Comparison of ENCODE assay signal across 23 cellular contexts in the genomic region with DNA sequence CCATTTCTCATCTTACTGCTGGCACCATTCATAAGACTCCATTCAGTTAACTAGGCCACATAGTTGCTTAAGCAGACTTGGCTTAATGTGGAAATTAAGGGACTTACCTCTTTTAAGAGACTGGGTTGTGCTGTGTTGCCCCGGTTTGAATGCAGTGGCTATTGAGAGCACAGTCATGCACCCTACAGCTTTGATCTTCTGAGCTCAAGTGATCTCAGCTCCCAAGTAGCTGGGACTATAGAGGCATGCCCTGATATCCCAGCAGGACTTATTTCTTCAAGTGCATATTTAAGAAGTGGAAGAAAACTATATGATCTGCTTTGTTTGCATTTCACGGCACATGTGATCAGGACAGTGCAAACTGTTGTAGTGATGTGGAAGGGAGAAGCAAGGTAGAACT.
DNase-seq lines count a peak whose midpoint lies in the region; ATAC-seq, FAIRE-seq and TF ChIP-seq lines count a peak whose summit lies in the region.
"Had no signal": no experiment of that assay in that cellular context is flagged by ENCODE, and none has a peak within 500 bp of the region (broad histone marks: within the 10 kb centered on the region; RNA-seq: fewer than 3 reads in every experiment).

No MANE protein-coding gene starts in this region.

- H2AFZ ChIP-seq in IMR-90 (replicated peaks; ENCODE audit: low read length, poor library complexity): no peak overlapping the region
- no peak overlapping the region for H2AFZ ChIP-seq in endothelial cell of umbilical vein (ENCODE audit: low read depth, low read length)
- H2AFZ ChIP-seq: GM23338 had no signal

- H2AK5ac ChIP-seq in IMR-90 (ENCODE audit: low read depth, low read length): peak overlapping the region; percentile 15; the same call in 1 of the 2 replicates

- no peak for TF ChIP-seq RAD21 in IMR-90 (IDR thresholded peaks at IDR 0.05; ENCODE audit: low read length)

- TF ChIP-seq CTCF in CD14-positive monocyte (IDR thresholded peaks at IDR 0.05) (no peak), IMR-90 (conservative IDR thresholded peaks at IDR 0.05; ENCODE audit: low read depth, low read length) (no peak), endothelial cell of umbilical vein (IDR thresholded peaks at IDR 0.05; ENCODE audit: extremely low read depth in 1 of 2, insufficient read depth in 1 of 2, low read depth in 1 of 2, low read length in 2 of 2) (no peak), mesothelial cell of epicardium (IDR thresholded peaks at IDR 0.05; ENCODE audit: unreplicated experiment) (no peak), gastrocnemius medialis (IDR thresholded peaks at IDR 0.05 in 4 of 5, conservative IDR thresholded peaks at IDR 0.05 in 1 of 5) (no peak)

- POLR2A ChIA-PET in IMR-90 (lab: Charles Lee; ENCODE audit: unreplicated experiment) (no interaction called here), endothelial cell of umbilical vein (lab: Charles Lee) (no interaction called here)

- peaks cover 20 to 27% of the 10 kb centered on the region in 2 experiments for H3K79me1 ChIP-seq in IMR-90 (ENCODE audit: low read depth in 1 of 2, low read length in 2 of 2)

- H2AK9ac ChIP-seq in IMR-90 (replicated peaks; ENCODE audit: low read depth, low read length, poor library complexity): no peak overlapping the region

- TF ChIP-seq POLR2A in IMR-90 (IDR thresholded peaks at IDR 0.05; ENCODE audit: low read depth, low read length) (no peak), endothelial cell of umbilical vein (IDR thresholded peaks at IDR 0.05; ENCODE audit: low read depth, low read length) (no peak), gastrocnemius medialis (IDR thresholded peaks at IDR 0.05) (no peak)

- H3K36me3 Mint-ChIP-seq in CD14-positive monocyte: no peaks in the 10 kb centered on the region
- peaks cover 3% of the 10 kb centered on the region for H3K36me3 Mint-ChIP-seq in mesothelial cell of epicardium
- H3K36me3 Mint-ChIP-seq in stimulated activated effector memory CD8-positive, alpha-beta T cell treated with anti-CD3 and anti-CD28 coated beads, Interleukin-12 subunit alpha, Interleukin-12 subunit beta, amount 100 ng/mL, for 72 hours: no peaks in the 10 kb centered on the region
- H3K36me3 Mint-ChIP-seq: activated CD4-positive, alpha-beta memory T cell treated with anti-CD3 and anti-CD28 coated beads for 36 hours had no signal

- peak overlapping the region; percentile 22; the same call in 1 of the 2 replicates for H2BK20ac ChIP-seq in IMR-90 (ENCODE audit: low read depth, low read length)

- H2BK5ac ChIP-seq in IMR-90 (ENCODE audit: low read depth, low read length, poor library complexity, severe bottlenecking): peak overlapping the region; percentile 41

- no peak overlapping the region; the same call in 1 of the 2 replicates for H4K91ac ChIP-seq in IMR-90 (ENCODE audit: insufficient read depth, low read depth, low read length)

- FAIRE-seq in endothelial cell of umbilical vein (lab: Jason Lieb, UNC): no peak

- peak overlapping the region; percentile 11; the same call in 1 of the 2 replicates for H3K18ac ChIP-seq in IMR-90 (ENCODE audit: low read depth, low read length)

- H3K27me3 ChIP-seq in IMR-90 (ENCODE audit: control insufficient read depth, insufficient read depth, low read length): no peaks in the 10 kb centered on the region
- H3K27me3 ChIP-seq in endothelial cell of umbilical vein (ENCODE audit: control insufficient read depth in 2 of 2, insufficient read depth in 2 of 2, low read length in 2 of 2): no peaks in the 10 kb centered on the region
- H3K27me3 ChIP-seq in gastrocnemius medialis: no peaks in the 10 kb centered on the region
- H3K27me3 ChIP-seq: MG63, tibial artery had no signal

- H3K79me2 ChIP-seq in endothelial cell of umbilical vein (ENCODE audit: control insufficient read depth, insufficient read depth, low read length): no peaks in the 10 kb centered on the region

- peaks cover 62% of the 10 kb centered on the region for H3K4me1 Mint-ChIP-seq in CD14-positive monocyte
- peaks cover 32% of the 10 kb centered on the region for H3K4me1 Mint-ChIP-seq in mesothelial cell of epicardium
- H3K4me1 Mint-ChIP-seq in stimulated activated effector memory CD8-positive, alpha-beta T cell treated with anti-CD3 and anti-CD28 coated beads, Interleukin-12 subunit alpha, Interleukin-12 subunit beta, amount 100 ng/mL, for 72 hours: no peaks in the 10 kb centered on the region
- H3K4me1 Mint-ChIP-seq: activated B cell treated with CpG ODN at 0.5 μM for 24 hours; activated naive CD8-positive, alpha-beta T cell treated with anti-CD3 and anti-CD28 coated beads, Interleukin-2, amount 50 U/mL, for 24 hours; stimulated activated naive CD8-positive, alpha-beta T cell treated with anti-CD3 and anti-CD28 coated beads, Interleukin-15, amount 100 ng/mL, for 72 hours had no signal

- H3K36me3 ChIP-seq in IMR-90 (ENCODE audit: control insufficient read depth, insufficient read depth, low read length) (no peaks in the 10 kb centered on the region), endothelial cell of umbilical vein (ENCODE audit: control insufficient read depth in 2 of 2, extremely low read depth in 1 of 2, insufficient read depth in 2 of 2, low read length in 2 of 2) (no peaks in the 10 kb centered on the region), gastrocnemius medialis (no peaks in the 10 kb centered on the region)
- H3K36me3 ChIP-seq: MG63, tibial artery had no signal

- H2BK120ac ChIP-seq in IMR-90 (ENCODE audit: low read depth, low read length): no peak overlapping the region

- no peak for DNase-seq in CD14-positive monocyte (ENCODE audit: low spot score)
- peak; percentile 37 for DNase-seq in IMR-90
- DNase-seq in endothelial cell of umbilical vein (ENCODE audit: low read depth, low spot score): peak; percentile 19
- DNase-seq in mesothelial cell of epicardium (ENCODE audit: low spot score in 2 of 2, unreplicated experiment in 2 of 2): no peak
- DNase-seq in stimulated activated effector memory CD8-positive, alpha-beta T cell treated with anti-CD3 and anti-CD28 coated beads, Interleukin-12 subunit alpha, Interleukin-12 subunit beta, amount 100 ng/mL, for 72 hours (ENCODE audit: low spot score in 2 of 2): no peak
- no peak for DNase-seq in gastrocnemius medialis
- no peak for DNase-seq in T-helper 9 cell
- no peak for DNase-seq in H4 (ENCODE audit: low spot score)
- DNase-seq: activated B cell treated with CpG ODN at 0.5 μM for 24 hours; activated CD4-positive, alpha-beta memory T cell treated with anti-CD3 and anti-CD28 coated beads for 36 hours; activated effector memory CD4-positive, alpha-beta T cell treated with anti-CD3 and anti-CD28 coated beads, Interleukin-2, amount 50 U/mL, for 16 hours; activated naive CD8-positive, alpha-beta T cell treated with anti-CD3 and anti-CD28 coated beads, Interleukin-2, amount 50 U/mL, for 24 hours; cortex of kidney; endodermal cell; glutamatergic neuron; left ventricle myocardium superior; MG63; NCI-H1436 treated with DMSO at 0.1 percent for 48 hours; NCI-H526 treated with DMSO at 0.1 percent for 48 hours; stimulated activated CD4-positive, alpha-beta T cell treated with anti-CD3 and anti-CD28 coated beads, Interleukin-4, amount 100 ng/mL, for 4 hours; stimulated activated naive CD8-positive, alpha-beta T cell treated with anti-CD3 and anti-CD28 coated beads, Interleukin-15, amount 100 ng/mL, for 72 hours; tibial artery had no signal

- H4K5ac ChIP-seq in IMR-90 (ENCODE audit: low read depth, low read length): no peak overlapping the region

- intact Hi-C loops in CD14-positive monocyte (cut with micrococcal nuclease) (no loop called here), IMR-90 (cut with micrococcal nuclease) (loop anchor here (5.0 to 10.0 kb wide), 2 partner anchors 33 to 1380 kb away; no protein-coding TSS in a partner anchor), endothelial cell of umbilical vein (cut with micrococcal nuclease) (no loop called here), gastrocnemius medialis (cut with DNase I; ENCODE audit: low total_unique reads) (loop anchor here (10.0 kb wide), 1 partner anchor 220 kb away; no protein-coding TSS in a partner anchor)

- dilution Hi-C loops in IMR-90 (cut with HindIII; ENCODE audit: low sequenced_read_pairs, unreplicated experiment) (loop anchor here (25.0 kb wide), 1 partner anchor 238 kb away; no protein-coding TSS in a partner anchor), endothelial cell of umbilical vein (cut with MboI; ENCODE audit: extremely low pct_ligation_motif_present, low sequenced_read_pairs) (no loop called here)

- BruUV-seq in IMR-90 (replicated peaks; lab: Mats Ljungman, UMichigan): no TSS peak
- BruUV-seq in endothelial cell of umbilical vein (replicated peaks; lab: Mats Ljungman, UMichigan): no TSS peak

- ATAC-seq in IMR-90 (ENCODE audit: low read depth) (peak; percentile 54), gastrocnemius medialis (no peak)
- no peak for ATAC-seq in stimulated activated effector memory CD8-positive, alpha-beta T cell treated with anti-CD3 and anti-CD28 coated beads, Interleukin-12 subunit alpha, Interleukin-12 subunit beta, amount 100 ng/mL, for 72 hours
- ATAC-seq: activated naive CD8-positive, alpha-beta T cell treated with anti-CD3 and anti-CD28 coated beads, Interleukin-2, amount 50 U/mL, for 24 hours; GM23338; left ventricle myocardium superior; stimulated activated naive CD8-positive, alpha-beta T cell treated with anti-CD3 and anti-CD28 coated beads, Interleukin-15, amount 100 ng/mL, for 72 hours had no signal

- H3K4me3 ChIP-seq in IMR-90 (ENCODE audit: insufficient read depth, low read depth, low read length): no peak overlapping the region
- no peak overlapping the region for H3K4me3 ChIP-seq in endothelial cell of umbilical vein (replicated peaks in 1 of 3; ENCODE audit: insufficient read depth in 1 of 3, low read depth in 1 of 3, low read length in 3 of 3)
- no peak overlapping the region for H3K4me3 ChIP-seq in gastrocnemius medialis
- H3K4me3 ChIP-seq: GM23338, MG63, tibial artery had no signal

- H3K27me3 Mint-ChIP-seq in CD14-positive monocyte (ENCODE audit: low read depth in 3 of 3) (no peaks in the 10 kb centered on the region), mesothelial cell of epicardium (ENCODE audit: low read depth) (no peaks in the 10 kb centered on the region)
- H3K27me3 Mint-ChIP-seq: activated CD4-positive, alpha-beta memory T cell treated with anti-CD3 and anti-CD28 coated beads for 36 hours; activated naive CD8-positive, alpha-beta T cell treated with anti-CD3 and anti-CD28 coated beads, Interleukin-2, amount 50 U/mL, for 24 hours; stimulated activated naive CD8-positive, alpha-beta T cell treated with anti-CD3 and anti-CD28 coated beads, Interleukin-15, amount 100 ng/mL, for 72 hours had no signal

- H3K27ac ChIP-seq in IMR-90 (ENCODE audit: insufficient read depth, low read length): no peak overlapping the region
- H3K27ac ChIP-seq in endothelial cell of umbilical vein (ENCODE audit: insufficient read depth, low read depth, low read length): no peak overlapping the region
- H3K27ac ChIP-seq in gastrocnemius medialis: no peak overlapping the region
- H3K27ac ChIP-seq: tibial artery had no signal

- peak overlapping the region in 1 of 2 experiments; percentile 18; a peak in 1 of 4 replicates for H4K8ac ChIP-seq in IMR-90 (ENCODE audit: low read depth in 2 of 2, low read length in 2 of 2)

- no peak overlapping the region for H3K23ac ChIP-seq in IMR-90 (ENCODE audit: low read depth, low read length)

- H3K9me1 ChIP-seq in IMR-90 (ENCODE audit: insufficient read depth, low read length) (peaks cover 5% of the 10 kb centered on the region; the same call in 1 of the 2 replicates), endothelial cell of umbilical vein (replicated peaks; ENCODE audit: control insufficient read depth, extremely low read depth, insufficient read depth, low read length) (no peaks in the 10 kb centered on the region)

- H3K9ac ChIP-seq in IMR-90 (ENCODE audit: low read depth, low read length) (no peak overlapping the region), endothelial cell of umbilical vein (replicated peaks; ENCODE audit: extremely low read depth, insufficient read depth, low read length) (no peak overlapping the region)

- H3K4me1 ChIP-seq in IMR-90 (ENCODE audit: control insufficient read depth, insufficient read depth, low read length) (peaks cover 9% of the 10 kb centered on the region), endothelial cell of umbilical vein (ENCODE audit: control insufficient read depth, extremely low read depth, insufficient read depth, low read length) (peaks cover 14% of the 10 kb centered on the region), gastrocnemius medialis (peaks cover 3 to 4% of the 10 kb centered on the region in 2 donors)

- no peaks in the 10 kb centered on the region for H3K9me3 ChIP-seq in IMR-90 (ENCODE audit: control insufficient read depth, insufficient read depth, low read length)
- no peaks in the 10 kb centered on the region for H3K9me3 ChIP-seq in endothelial cell of umbilical vein (replicated peaks; ENCODE audit: control insufficient read depth, insufficient read depth, low read length)
- no peaks in the 10 kb centered on the region for H3K9me3 ChIP-seq in gastrocnemius medialis
- H3K9me3 ChIP-seq: MG63, tibial artery had no signal

- no peak overlapping the region for H3K4me2 ChIP-seq in IMR-90 (ENCODE audit: low read depth, low read length)
- no peak overlapping the region for H3K4me2 ChIP-seq in endothelial cell of umbilical vein (ENCODE audit: insufficient read depth, low read length)
- H3K4me2 ChIP-seq: GM23338 had no signal

- H3K9me3 Mint-ChIP-seq in CD14-positive monocyte (peaks cover 0 to 2% (median 0%) of the 10 kb centered on the region in 7 donors), mesothelial cell of epicardium (peaks cover 6% of the 10 kb centered on the region)
- H3K9me3 Mint-ChIP-seq in stimulated activated effector memory CD8-positive, alpha-beta T cell treated with anti-CD3 and anti-CD28 coated beads, Interleukin-12 subunit alpha, Interleukin-12 subunit beta, amount 100 ng/mL, for 72 hours: peaks cover under 1% of the 10 kb centered on the region
- H3K9me3 Mint-ChIP-seq: activated CD4-positive, alpha-beta memory T cell treated with anti-CD3 and anti-CD28 coated beads for 36 hours; activated naive CD8-positive, alpha-beta T cell treated with anti-CD3 and anti-CD28 coated beads, Interleukin-2, amount 50 U/mL, for 24 hours; stimulated activated naive CD8-positive, alpha-beta T cell treated with anti-CD3 and anti-CD28 coated beads, Interleukin-15, amount 100 ng/mL, for 72 hours had no signal

- H3K14ac ChIP-seq in IMR-90 (replicated peaks; ENCODE audit: low read depth, low read length): 0 out of 2 replicates have a peak overlapping the region, but pooled peaks have one; percentile 12

- no peak overlapping the region for H3K56ac ChIP-seq in IMR-90 (ENCODE audit: extremely low read depth, insufficient read depth, low read length)

- no peak overlapping the region for H2BK15ac ChIP-seq in IMR-90 (ENCODE audit: low read depth, low read length)

- H4K20me1 ChIP-seq in IMR-90 (ENCODE audit: insufficient read depth, low read length) (no peaks in the 10 kb centered on the region), endothelial cell of umbilical vein (replicated peaks; ENCODE audit: control insufficient read depth, extremely low read depth, insufficient read depth, low read length) (no peaks in the 10 kb centered on the region)

- in situ Hi-C loops in IMR-90 (cut with MboI; ENCODE audit: low sequenced_read_pairs) (loop anchor here (10.0 kb wide), 1 partner anchor 170 kb away; no protein-coding TSS in a partner anchor), gastrocnemius medialis (cut with MboI; ENCODE audit: low sequenced_read_pairs in 4 of 4) (loop anchor here in 2 of 4 donors (25.0 kb wide), 2 partner anchors 212 to 238 kb away; partner anchors contain the start of gene CLEC20A (in 1 of the 2))

- H3K4me3 Mint-ChIP-seq in CD14-positive monocyte: no peak overlapping the region
- no peak overlapping the region for H3K4me3 Mint-ChIP-seq in mesothelial cell of epicardium
- H3K4me3 Mint-ChIP-seq in stimulated activated effector memory CD8-positive, alpha-beta T cell treated with anti-CD3 and anti-CD28 coated beads, Interleukin-12 subunit alpha, Interleukin-12 subunit beta, amount 100 ng/mL, for 72 hours: no peak overlapping the region
- H3K4me3 Mint-ChIP-seq: activated B cell treated with CpG ODN at 0.5 μM for 24 hours; activated CD4-positive, alpha-beta memory T cell treated with anti-CD3 and anti-CD28 coated beads for 36 hours; activated naive CD8-positive, alpha-beta T cell treated with anti-CD3 and anti-CD28 coated beads, Interleukin-2, amount 50 U/mL, for 24 hours; endodermal cell; GM23338; stimulated activated naive CD8-positive, alpha-beta T cell treated with anti-CD3 and anti-CD28 coated beads, Interleukin-15, amount 100 ng/mL, for 72 hours had no signal

- H3K4ac ChIP-seq in IMR-90 (ENCODE audit: low read depth, low read length): no peak overlapping the region; the same call in 1 of the 2 replicates

- WGBS in IMR-90 (ENCODE audit: extremely low coverage in 2 of 2, insufficient read length in 1 of 2), 2 experiments: 88% methylated on average over 1 of the region's 2 CpGs; no CpG with 5 or more reads in 1 of the 2 experiments

- CTCF ChIA-PET in IMR-90 (lab: Yijun Ruan, JAX): interaction anchor here (0.8 to 1.4 kb wide), 3 partner anchors 18 to 243 kb away, joined by 3 to 4 read pairs (median 4); no protein-coding TSS in a partner anchor
- CTCF ChIA-PET in endothelial cell of umbilical vein (lab: Charles Lee): interaction anchor here (0.6 to 5.2 kb wide), 4 partner anchors 25 to 394 kb away, joined by 3 to 23 read pairs (median 4); no protein-coding TSS in a partner anchor

- H3K27ac Mint-ChIP-seq in CD14-positive monocyte: peak overlapping the region in 5 of 7 donors; percentile 3 to 80 (median 58)
- H3K27ac Mint-ChIP-seq in mesothelial cell of epicardium: peak overlapping the region; percentile 3
- H3K27ac Mint-ChIP-seq in stimulated activated effector memory CD8-positive, alpha-beta T cell treated with anti-CD3 and anti-CD28 coated beads, Interleukin-12 subunit alpha, Interleukin-12 subunit beta, amount 100 ng/mL, for 72 hours: no peak overlapping the region
- H3K27ac Mint-ChIP-seq: activated B cell treated with CpG ODN at 0.5 μM for 24 hours; activated CD4-positive, alpha-beta memory T cell treated with anti-CD3 and anti-CD28 coated beads for 36 hours; activated naive CD8-positive, alpha-beta T cell treated with anti-CD3 and anti-CD28 coated beads, Interleukin-2, amount 50 U/mL, for 24 hours; endodermal cell had no signal

Comparison
In these comparisons a context has a peak if more than half of its experiments do, and no peak if none do; other contexts are left out.
1. DNase-seq: peak in IMR-90 (single experiment) and endothelial cell of umbilical vein (single experiment); none in CD14-positive monocyte (single experiment), mesothelial cell of epicardium (0 of 2), stimulated activated effector memory CD8-positive, alpha-beta T cell treated with anti-CD3 and anti-CD28 coated beads, Interleukin-12 subunit alpha, Interleukin-12 subunit beta, amount 100 ng/mL, for 72 hours (0 of 2), gastrocnemius medialis (0 of 2), T-helper 9 cell (single experiment) and H4 (single experiment).
2. intact Hi-C loops: an anchor here in IMR-90 (5.0 to 10.0 kb wide) and gastrocnemius medialis (10.0 kb wide); none called in CD14-positive monocyte and endothelial cell of umbilical vein.